Comparison of ENCODE assay signal across 19 cellular contexts in the genomic region with DNA sequence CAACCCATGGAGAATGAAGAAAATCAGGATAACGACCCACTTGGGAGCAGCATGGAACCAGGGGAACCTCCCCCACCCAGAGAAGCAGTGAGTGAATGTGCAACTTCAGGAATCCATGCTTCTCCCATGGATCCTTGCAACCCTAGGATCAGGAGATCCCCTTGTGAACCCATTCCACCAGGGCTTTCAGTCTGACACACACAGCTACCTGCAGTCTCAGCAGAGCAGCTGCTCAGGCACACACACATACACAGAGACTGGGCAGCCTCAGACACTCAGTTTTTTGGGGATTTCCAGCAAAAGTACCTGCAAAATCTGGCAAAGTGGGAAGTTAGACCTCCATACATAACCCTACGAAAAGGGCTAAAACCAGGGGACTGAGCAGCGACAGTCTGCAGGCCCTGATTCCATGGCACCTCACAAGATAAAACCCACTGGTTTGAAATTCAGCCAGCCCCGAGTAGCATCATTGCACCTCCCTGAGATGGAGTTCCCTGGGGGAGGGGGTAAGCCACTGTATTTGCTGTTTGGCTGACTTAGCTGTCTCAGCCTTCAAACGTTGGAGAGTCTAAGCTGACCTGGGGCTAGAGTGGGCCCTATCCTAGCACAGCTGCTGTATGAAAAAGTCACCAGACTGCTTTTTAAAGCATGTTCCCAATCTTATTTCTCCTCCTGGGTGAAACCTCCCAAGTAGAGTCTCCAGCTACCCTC.
DNase-seq lines count a peak whose midpoint lies in the region; ATAC-seq and TF ChIP-seq lines count a peak whose summit lies in the region.
"Had no signal": no experiment of that assay in that cellular context is flagged by ENCODE, and none has a peak within 500 bp of the region (broad histone marks: within the 10 kb centered on the region; RNA-seq: fewer than 3 reads in every experiment).

No MANE protein-coding gene starts in this region.

- no peak overlapping the region for H3K27ac Mint-ChIP-seq in activated CD4-positive, alpha-beta memory T cell treated with anti-CD3 and anti-CD28 coated beads for 36 hours
- H3K27ac Mint-ChIP-seq: activated CD4-positive, alpha-beta T cell treated with anti-CD3 and anti-CD28 coated beads for 36 hours; activated naive CD4-positive, alpha-beta T cell treated with anti-CD3 and anti-CD28 coated beads, Interleukin-2, amount 50 U/mL, for 72 hours; stimulated activated naive CD8-positive, alpha-beta T cell treated with anti-CD3 and anti-CD28 coated beads, Interleukin-15, Interleukin-2, amounts not matched to agents 100 ng/mL and 50 ng/mL, for 24 hours had no signal

- no peaks in the 10 kb centered on the region for H3K36me3 Mint-ChIP-seq in activated CD4-positive, alpha-beta memory T cell treated with anti-CD3 and anti-CD28 coated beads for 36 hours
- H3K36me3 Mint-ChIP-seq: activated naive CD4-positive, alpha-beta T cell treated with anti-CD3 and anti-CD28 coated beads, Interleukin-2, amount 50 U/mL, for 72 hours had no signal

- H3K4me3 ChIP-seq in KMS-11 (IDR thresholded peaks at IDR 0.05; ENCODE audit: insufficient read depth, low read depth, low read length) = no peak overlapping the region
- H3K4me3 ChIP-seq: GM23248 had no signal

- intact Hi-C loops in activated CD4-positive, alpha-beta memory T cell treated with anti-CD3 and anti-CD28 coated beads for 36 hours (cut with micrococcal nuclease) = no loop called here

- H3K4me1 ChIP-seq in KMS-11 (ENCODE audit: low read depth, poor library complexity, severe bottlenecking) = no peaks in the 10 kb centered on the region
- H3K4me1 ChIP-seq: Caco-2, parathyroid adenoma had no signal

- no peak for DNase-seq in cerebellar cortex (ENCODE audit: low spot score)
- DNase-seq in stimulated activated CD4-positive, alpha-beta T cell treated with anti-CD3 and anti-CD28 coated beads, Interleukin-4, amount 100 ng/mL, for 1 hour = no peak
- DNase-seq in activated CD4-positive, alpha-beta memory T cell treated with anti-CD3 and anti-CD28 coated beads for 36 hours = no peak
- no peak for DNase-seq in hypothalamus (lab: John Stamatoyannopoulos, UW)
- DNase-seq: activated CD4-positive, alpha-beta T cell treated with anti-CD3 and anti-CD28 coated beads for 36 hours; Caco-2; effector CD4-positive, alpha-beta T cell; GM23248; NCI-H2171; Right ventricle myocardium superior; small intestine had no signal

- no peaks in the 10 kb centered on the region for H4K20me1 ChIP-seq in KMS-11 (ENCODE audit: insufficient read depth)

- H3K4me2 ChIP-seq in KMS-11 = no peak overlapping the region

- no peaks in the 10 kb centered on the region for H3K9me3 Mint-ChIP-seq in activated CD4-positive, alpha-beta memory T cell treated with anti-CD3 and anti-CD28 coated beads for 36 hours
- H3K9me3 Mint-ChIP-seq: stimulated activated naive CD8-positive, alpha-beta T cell treated with anti-CD3 and anti-CD28 coated beads, Interleukin-15, Interleukin-2, amounts not matched to agents 100 ng/mL and 50 ng/mL, for 24 hours had no signal

- H2AFZ ChIP-seq in KMS-11 (ENCODE audit: low read depth) = peak overlapping the region; percentile 14; the same call in 1 of the 2 replicates
- H2AFZ ChIP-seq: GM23248, parathyroid adenoma had no signal

- no peak overlapping the region for H3K27ac ChIP-seq in KMS-11
- H3K27ac ChIP-seq: GM23248, parathyroid adenoma had no signal

- H3K27me3 Mint-ChIP-seq in activated CD4-positive, alpha-beta memory T cell treated with anti-CD3 and anti-CD28 coated beads for 36 hours = no peaks in the 10 kb centered on the region
- H3K27me3 Mint-ChIP-seq: activated CD4-positive, alpha-beta T cell treated with anti-CD3 and anti-CD28 coated beads for 36 hours; stimulated activated naive CD8-positive, alpha-beta T cell treated with anti-CD3 and anti-CD28 coated beads, Interleukin-15, Interleukin-2, amounts not matched to agents 100 ng/mL and 50 ng/mL, for 24 hours had no signal

- no peak overlapping the region for H3K9ac ChIP-seq in KMS-11
- H3K9ac ChIP-seq: GM23248, parathyroid adenoma had no signal

- no peaks in the 10 kb centered on the region for H3K27me3 ChIP-seq in KMS-11 (ENCODE audit: insufficient read depth, low read depth)

- POLR2A ChIA-PET in activated CD4-positive, alpha-beta memory T cell treated with anti-CD3 and anti-CD28 coated beads for 36 hours (lab: Charles Lee) = no interaction called here

- no peaks in the 10 kb centered on the region for H3K36me3 ChIP-seq in KMS-11 (ENCODE audit: insufficient read depth)

- ATAC-seq in GM18517 (IDR thresholded peaks at IDR 0.05; ENCODE audit: unreplicated experiment) = peak; percentile 53
- peak; percentile 63 for ATAC-seq in GM21529 (IDR thresholded peaks at IDR 0.05; ENCODE audit: unreplicated experiment)
- ATAC-seq in HG02943 (IDR thresholded peaks at IDR 0.05; ENCODE audit: low read depth, unreplicated experiment) = peak; percentile 50
- ATAC-seq: activated CD4-positive, alpha-beta T cell treated with anti-CD3 and anti-CD28 coated beads for 36 hours; activated naive CD4-positive, alpha-beta T cell treated with anti-CD3 and anti-CD28 coated beads, Interleukin-2, amount 50 U/mL, for 72 hours; left lobe of liver had no signal

- no peak for TF ChIP-seq CTCF in KMS-11 (conservative IDR thresholded peaks at IDR 0.05; ENCODE audit: low read depth, low read length)

- CTCF ChIA-PET in activated CD4-positive, alpha-beta memory T cell treated with anti-CD3 and anti-CD28 coated beads for 36 hours (lab: Charles Lee) = interaction anchor here (0.7 kb wide), 1 partner anchor 20 kb away, joined by 3 read pairs; no protein-coding TSS in a partner anchor

- H3K4me3 Mint-ChIP-seq in activated CD4-positive, alpha-beta memory T cell treated with anti-CD3 and anti-CD28 coated beads for 36 hours = no peak overlapping the region
- H3K4me3 Mint-ChIP-seq: activated CD4-positive, alpha-beta T cell treated with anti-CD3 and anti-CD28 coated beads for 36 hours; stimulated activated naive CD8-positive, alpha-beta T cell treated with anti-CD3 and anti-CD28 coated beads, Interleukin-15, Interleukin-2, amounts not matched to agents 100 ng/mL and 50 ng/mL, for 24 hours had no signal

- no peaks in the 10 kb centered on the region for H3K4me1 Mint-ChIP-seq in activated CD4-positive, alpha-beta memory T cell treated with anti-CD3 and anti-CD28 coated beads for 36 hours (ENCODE audit: low read depth)
- H3K4me1 Mint-ChIP-seq: activated CD4-positive, alpha-beta T cell treated with anti-CD3 and anti-CD28 coated beads for 36 hours had no signal

- no peaks in the 10 kb centered on the region for H3K79me2 ChIP-seq in KMS-11 (ENCODE audit: insufficient read depth, low read depth)
- H3K79me2 ChIP-seq: parathyroid adenoma had no signal
